ENCODE assay signal across 21 cellular contexts in genomic region chr7:101832205-101832631, GRCh38.
"Had no signal": no experiment of that assay in that cellular context is flagged by ENCODE, and none has a peak within 500 bp of the region (broad histone marks: within the 10 kb centered on the region; RNA-seq: fewer than 3 reads in every experiment).

No MANE protein-coding gene starts in this region.

- H3K27ac ChIP-seq: brain microvascular endothelial cell, colonic mucosa, esophagus muscularis mucosa, heart right ventricle, neutrophil, parathyroid adenoma, tibial artery, VCaP had no signal

- DNase-seq: activated CD4-positive, alpha-beta T cell treated with anti-CD3 and anti-CD28 coated beads for 1 hour; activated CD8-positive, alpha-beta memory T cell treated with anti-CD3 and anti-CD28 coated beads for 24 hours; activated CD8-positive, alpha-beta memory T cell treated with anti-CD3 and anti-CD28 coated beads, Interleukin-2, amount 50 U/mL, for 48 hours; activated effector memory CD4-positive, alpha-beta T cell treated with anti-CD3 and anti-CD28 coated beads, Interleukin-2, amount 50 U/mL, for 16 hours; activated naive CD4-positive, alpha-beta T cell treated with anti-CD3 and anti-CD28 coated beads, Interleukin-2, amount 50 U/mL, for 16 hours; activated T-cell treated with anti-CD3 and anti-CD28 coated beads, Interleukin-2, amount 50 U/mL, for 48 hours; brain microvascular endothelial cell; central memory CD4-positive, alpha-beta T cell; colonic mucosa; heart right ventricle; immature natural killer cell; natural killer cell; stimulated activated CD4-positive, alpha-beta T cell treated with anti-CD3 and anti-CD28 coated beads, Interleukin-12 subunit alpha, Interleukin-12 subunit beta, amount 100 ng/mL, for 4 hours; stimulated activated CD4-positive, alpha-beta T cell treated with anti-CD3 and anti-CD28 coated beads, Interleukin-1b, Interleukin-23, amount 100 ng/mL, for 48 hours; stimulated activated CD8-positive, alpha-beta memory T cell treated with anti-CD3 and anti-CD28 coated beads, Interleukin-4, amount 100 ng/mL, for 48 hours; stimulated activated naive CD4-positive, alpha-beta T cell treated with Interleukin-2 at 50 U/mL for 16 hours; tibial artery had no signal

- H2AFZ ChIP-seq: parathyroid adenoma had no signal

- H3K4me1 ChIP-seq: colonic mucosa, parathyroid adenoma had no signal

- H3K27me3 ChIP-seq: brain microvascular endothelial cell, colonic mucosa, esophagus muscularis mucosa, heart right ventricle, neutrophil, tibial artery had no signal

- H3K9me3 ChIP-seq: colonic mucosa, esophagus muscularis mucosa, neutrophil, tibial artery had no signal

- H3K36me3 ChIP-seq: brain microvascular endothelial cell, colonic mucosa, tibial artery had no signal

- H3K9ac ChIP-seq: parathyroid adenoma had no signal

- ATAC-seq: natural killer cell had no signal

- H3K4me3 ChIP-seq: colonic mucosa, esophagus muscularis mucosa, heart right ventricle, tibial artery had no signal
